Comparison of ENCODE assay signal across 2 cellular contexts in the genomic region with DNA sequence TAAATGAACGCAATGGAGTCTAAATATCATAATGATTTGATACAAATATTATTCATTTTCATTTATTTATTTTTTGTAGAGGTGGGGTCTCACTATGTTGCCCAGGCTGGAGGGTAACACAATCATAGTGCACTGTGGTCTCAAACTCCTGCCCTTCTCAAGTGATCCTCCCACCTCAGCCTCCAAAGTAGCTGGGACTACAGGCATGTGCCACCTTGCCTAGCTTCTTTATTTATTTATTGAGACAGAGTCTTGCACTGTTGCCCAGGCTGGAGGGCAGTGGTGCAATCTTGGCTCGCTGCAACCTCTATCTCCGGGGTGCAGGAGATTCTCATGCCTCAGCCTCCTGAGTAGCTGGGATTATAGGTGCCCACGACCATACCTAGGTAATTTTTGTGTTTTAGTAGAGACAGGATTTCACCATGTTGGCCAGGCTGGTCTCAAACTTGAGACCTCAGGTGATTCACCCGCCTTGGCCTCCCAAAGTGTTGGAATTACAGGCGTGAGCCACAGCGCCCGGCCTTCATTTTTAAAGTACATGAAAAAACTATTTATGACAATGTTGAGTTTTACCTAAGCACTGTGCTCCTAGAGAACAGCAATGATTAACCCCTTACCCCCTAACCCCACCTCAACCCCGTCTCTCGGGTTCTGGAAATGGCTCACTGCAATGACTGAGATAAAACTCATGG.
TF ChIP-seq lines count a peak whose summit lies in the region.

No MANE protein-coding gene starts in this region.

TF ChIP-seq in GM23338, 12 proteins besides CTCF, POLR2A, EP300 and RAD21 (continues in another document):
- no peak for TF ChIP-seq POLR2AphosphoS5 (IDR thresholded peaks at IDR 0.05; ENCODE audit: low read depth)
- no peak for TF ChIP-seq EZH2 (IDR thresholded peaks at IDR 0.05; ENCODE audit: low read depth, unreplicated experiment)
- no peak for TF ChIP-seq EZH2phosphoT487 (IDR thresholded peaks at IDR 0.05; ENCODE audit: unreplicated experiment)
- TF ChIP-seq, protein P1, sequence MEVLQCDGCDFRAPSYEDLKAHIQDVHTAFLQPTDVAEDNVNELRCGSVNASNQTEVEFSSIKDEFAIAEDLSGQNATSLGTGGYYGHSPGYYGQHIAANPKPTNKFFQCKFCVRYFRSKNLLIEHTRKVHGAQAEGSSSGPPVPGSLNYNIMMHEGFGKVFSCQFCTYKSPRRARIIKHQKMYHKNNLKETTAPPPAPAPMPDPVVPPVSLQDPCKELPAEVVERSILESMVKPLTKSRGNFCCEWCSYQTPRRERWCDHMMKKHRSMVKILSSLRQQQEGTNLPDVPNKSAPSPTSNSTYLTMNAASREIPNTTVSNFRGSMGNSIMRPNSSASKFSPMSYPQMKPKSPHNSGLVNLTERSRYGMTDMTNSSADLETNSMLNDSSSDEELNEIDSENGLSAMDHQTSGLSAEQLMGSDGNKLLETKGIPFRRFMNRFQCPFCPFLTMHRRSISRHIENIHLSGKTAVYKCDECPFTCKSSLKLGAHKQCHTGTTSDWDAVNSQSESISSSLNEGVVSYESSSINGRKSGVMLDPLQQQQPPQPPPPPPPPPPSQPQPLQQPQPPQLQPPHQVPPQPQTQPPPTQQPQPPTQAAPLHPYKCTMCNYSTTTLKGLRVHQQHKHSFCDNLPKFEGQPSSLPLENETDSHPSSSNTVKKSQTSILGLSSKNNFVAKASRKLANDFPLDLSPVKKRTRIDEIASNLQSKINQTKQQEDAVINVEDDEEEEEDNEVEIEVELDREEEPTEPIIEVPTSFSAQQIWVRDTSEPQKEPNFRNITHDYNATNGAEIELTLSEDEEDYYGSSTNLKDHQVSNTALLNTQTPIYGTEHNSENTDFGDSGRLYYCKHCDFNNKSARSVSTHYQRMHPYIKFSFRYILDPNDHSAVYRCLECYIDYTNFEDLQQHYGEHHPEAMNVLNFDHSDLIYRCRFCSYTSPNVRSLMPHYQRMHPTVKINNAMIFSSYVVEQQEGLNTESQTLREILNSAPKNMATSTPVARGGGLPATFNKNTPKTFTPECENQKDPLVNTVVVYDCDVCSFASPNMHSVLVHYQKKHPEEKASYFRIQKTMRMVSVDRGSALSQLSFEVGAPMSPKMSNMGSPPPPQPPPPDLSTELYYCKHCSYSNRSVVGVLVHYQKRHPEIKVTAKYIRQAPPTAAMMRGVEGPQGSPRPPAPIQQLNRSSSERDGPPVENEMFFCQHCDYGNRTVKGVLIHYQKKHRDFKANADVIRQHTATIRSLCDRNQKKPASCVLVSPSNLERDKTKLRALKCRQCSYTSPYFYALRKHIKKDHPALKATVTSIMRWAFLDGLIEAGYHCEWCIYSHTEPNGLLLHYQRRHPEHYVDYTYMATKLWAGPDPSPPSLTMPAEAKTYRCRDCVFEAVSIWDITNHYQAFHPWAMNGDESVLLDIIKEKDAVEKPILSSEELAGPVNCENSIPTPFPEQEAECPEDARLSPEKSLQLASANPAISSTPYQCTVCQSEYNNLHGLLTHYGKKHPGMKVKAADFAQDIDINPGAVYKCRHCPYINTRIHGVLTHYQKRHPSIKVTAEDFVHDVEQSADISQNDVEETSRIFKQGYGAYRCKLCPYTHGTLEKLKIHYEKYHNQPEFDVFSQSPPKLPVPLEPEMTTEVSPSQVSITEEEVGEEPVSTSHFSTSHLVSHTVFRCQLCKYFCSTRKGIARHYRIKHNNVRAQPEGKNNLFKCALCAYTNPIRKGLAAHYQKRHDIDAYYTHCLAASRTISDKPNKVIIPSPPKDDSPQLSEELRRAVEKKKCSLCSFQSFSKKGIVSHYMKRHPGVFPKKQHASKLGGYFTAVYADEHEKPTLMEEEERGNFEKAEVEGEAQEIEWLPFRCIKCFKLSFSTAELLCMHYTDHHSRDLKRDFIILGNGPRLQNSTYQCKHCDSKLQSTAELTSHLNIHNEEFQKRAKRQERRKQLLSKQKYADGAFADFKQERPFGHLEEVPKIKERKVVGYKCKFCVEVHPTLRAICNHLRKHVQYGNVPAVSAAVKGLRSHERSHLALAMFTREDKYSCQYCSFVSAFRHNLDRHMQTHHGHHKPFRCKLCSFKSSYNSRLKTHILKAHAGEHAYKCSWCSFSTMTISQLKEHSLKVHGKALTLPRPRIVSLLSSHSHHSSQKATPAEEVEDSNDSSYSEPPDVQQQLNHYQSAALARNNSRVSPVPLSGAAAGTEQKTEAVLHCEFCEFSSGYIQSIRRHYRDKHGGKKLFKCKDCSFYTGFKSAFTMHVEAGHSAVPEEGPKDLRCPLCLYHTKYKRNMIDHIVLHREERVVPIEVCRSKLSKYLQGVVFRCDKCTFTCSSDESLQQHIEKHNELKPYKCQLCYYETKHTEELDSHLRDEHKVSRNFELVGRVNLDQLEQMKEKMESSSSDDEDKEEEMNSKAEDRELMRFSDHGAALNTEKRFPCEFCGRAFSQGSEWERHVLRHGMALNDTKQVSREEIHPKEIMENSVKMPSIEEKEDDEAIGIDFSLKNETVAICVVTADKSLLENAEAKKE (CRISPR knock-in tag; IDR thresholded peaks at IDR 0.05): no peak
- TF ChIP-seq ZNF331 (CRISPR knock-in tag; IDR thresholded peaks at IDR 0.05; ENCODE audit: low read depth): no peak
- TF ChIP-seq NANOG (IDR thresholded peaks at IDR 0.05; ENCODE audit: borderline replicate concordance): no peak
- TF ChIP-seq ZNF114 (CRISPR knock-in tag; IDR thresholded peaks at IDR 0.05): no peak
- TF ChIP-seq STAT1 (IDR thresholded peaks at IDR 0.05; ENCODE audit: unreplicated experiment): no peak
- TF ChIP-seq, protein P2, sequence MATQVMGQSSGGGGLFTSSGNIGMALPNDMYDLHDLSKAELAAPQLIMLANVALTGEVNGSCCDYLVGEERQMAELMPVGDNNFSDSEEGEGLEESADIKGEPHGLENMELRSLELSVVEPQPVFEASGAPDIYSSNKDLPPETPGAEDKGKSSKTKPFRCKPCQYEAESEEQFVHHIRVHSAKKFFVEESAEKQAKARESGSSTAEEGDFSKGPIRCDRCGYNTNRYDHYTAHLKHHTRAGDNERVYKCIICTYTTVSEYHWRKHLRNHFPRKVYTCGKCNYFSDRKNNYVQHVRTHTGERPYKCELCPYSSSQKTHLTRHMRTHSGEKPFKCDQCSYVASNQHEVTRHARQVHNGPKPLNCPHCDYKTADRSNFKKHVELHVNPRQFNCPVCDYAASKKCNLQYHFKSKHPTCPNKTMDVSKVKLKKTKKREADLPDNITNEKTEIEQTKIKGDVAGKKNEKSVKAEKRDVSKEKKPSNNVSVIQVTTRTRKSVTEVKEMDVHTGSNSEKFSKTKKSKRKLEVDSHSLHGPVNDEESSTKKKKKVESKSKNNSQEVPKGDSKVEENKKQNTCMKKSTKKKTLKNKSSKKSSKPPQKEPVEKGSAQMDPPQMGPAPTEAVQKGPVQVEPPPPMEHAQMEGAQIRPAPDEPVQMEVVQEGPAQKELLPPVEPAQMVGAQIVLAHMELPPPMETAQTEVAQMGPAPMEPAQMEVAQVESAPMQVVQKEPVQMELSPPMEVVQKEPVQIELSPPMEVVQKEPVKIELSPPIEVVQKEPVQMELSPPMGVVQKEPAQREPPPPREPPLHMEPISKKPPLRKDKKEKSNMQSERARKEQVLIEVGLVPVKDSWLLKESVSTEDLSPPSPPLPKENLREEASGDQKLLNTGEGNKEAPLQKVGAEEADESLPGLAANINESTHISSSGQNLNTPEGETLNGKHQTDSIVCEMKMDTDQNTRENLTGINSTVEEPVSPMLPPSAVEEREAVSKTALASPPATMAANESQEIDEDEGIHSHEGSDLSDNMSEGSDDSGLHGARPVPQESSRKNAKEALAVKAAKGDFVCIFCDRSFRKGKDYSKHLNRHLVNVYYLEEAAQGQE (IDR thresholded peaks at IDR 0.05; ENCODE audit: unreplicated experiment): no peak
- no peak for TF ChIP-seq JUNB (IDR thresholded peaks at IDR 0.05; ENCODE audit: unreplicated experiment)

TF ChIP-seq in K562, 482 proteins besides CTCF, POLR2A, EP300 and RAD21:
- no peak for TF ChIP-seq POU5F1 (IDR thresholded peaks at IDR 0.05; ENCODE audit: borderline replicate concordance, low read depth, low read length, partially characterized antibody)
- peak; percentile 77 for TF ChIP-seq ZNF121 (CRISPR knock-in tag; conservative IDR thresholded peaks at IDR 0.05)
- no peak for TF ChIP-seq PURB (CRISPR knock-in tag; IDR thresholded peaks at IDR 0.05; ENCODE audit: low read depth)
- TF ChIP-seq, protein P3, sequence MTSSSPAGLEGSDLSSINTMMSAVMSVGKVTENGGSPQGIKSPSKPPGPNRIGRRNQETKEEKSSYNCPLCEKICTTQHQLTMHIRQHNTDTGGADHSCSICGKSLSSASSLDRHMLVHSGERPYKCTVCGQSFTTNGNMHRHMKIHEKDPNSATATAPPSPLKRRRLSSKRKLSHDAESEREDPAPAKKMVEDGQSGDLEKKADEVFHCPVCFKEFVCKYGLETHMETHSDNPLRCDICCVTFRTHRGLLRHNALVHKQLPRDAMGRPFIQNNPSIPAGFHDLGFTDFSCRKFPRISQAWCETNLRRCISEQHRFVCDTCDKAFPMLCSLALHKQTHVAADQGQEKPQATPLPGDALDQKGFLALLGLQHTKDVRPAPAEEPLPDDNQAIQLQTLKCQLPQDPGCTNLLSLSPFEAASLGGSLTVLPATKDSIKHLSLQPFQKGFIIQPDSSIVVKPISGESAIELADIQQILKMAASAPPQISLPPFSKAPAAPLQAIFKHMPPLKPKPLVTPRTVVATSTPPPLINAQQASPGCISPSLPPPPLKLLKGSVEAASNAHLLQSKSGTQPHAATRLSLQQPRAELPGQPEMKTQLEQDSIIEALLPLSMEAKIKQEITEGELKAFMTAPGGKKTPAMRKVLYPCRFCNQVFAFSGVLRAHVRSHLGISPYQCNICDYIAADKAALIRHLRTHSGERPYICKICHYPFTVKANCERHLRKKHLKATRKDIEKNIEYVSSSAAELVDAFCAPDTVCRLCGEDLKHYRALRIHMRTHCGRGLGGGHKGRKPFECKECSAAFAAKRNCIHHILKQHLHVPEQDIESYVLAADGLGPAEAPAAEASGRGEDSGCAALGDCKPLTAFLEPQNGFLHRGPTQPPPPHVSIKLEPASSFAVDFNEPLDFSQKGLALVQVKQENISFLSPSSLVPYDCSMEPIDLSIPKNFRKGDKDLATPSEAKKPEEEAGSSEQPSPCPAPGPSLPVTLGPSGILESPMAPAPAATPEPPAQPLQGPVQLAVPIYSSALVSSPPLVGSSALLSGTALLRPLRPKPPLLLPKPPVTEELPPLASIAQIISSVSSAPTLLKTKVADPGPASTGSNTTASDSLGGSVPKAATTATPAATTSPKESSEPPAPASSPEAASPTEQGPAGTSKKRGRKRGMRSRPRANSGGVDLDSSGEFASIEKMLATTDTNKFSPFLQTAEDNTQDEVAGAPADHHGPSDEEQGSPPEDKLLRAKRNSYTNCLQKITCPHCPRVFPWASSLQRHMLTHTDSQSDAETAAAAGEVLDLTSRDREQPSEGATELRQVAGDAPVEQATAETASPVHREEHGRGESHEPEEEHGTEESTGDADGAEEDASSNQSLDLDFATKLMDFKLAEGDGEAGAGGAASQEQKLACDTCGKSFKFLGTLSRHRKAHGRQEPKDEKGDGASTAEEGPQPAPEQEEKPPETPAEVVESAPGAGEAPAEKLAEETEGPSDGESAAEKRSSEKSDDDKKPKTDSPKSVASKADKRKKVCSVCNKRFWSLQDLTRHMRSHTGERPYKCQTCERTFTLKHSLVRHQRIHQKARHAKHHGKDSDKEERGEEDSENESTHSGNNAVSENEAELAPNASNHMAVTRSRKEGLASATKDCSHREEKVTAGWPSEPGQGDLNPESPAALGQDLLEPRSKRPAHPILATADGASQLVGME (CRISPR knock-in tag; IDR thresholded peaks at IDR 0.05): no peak
